Comparison of ENCODE assay signal across 11 cellular contexts in genomic region chrX:10725071-10725470, GRCh38.
A peak's percentile ranks its signal among the peaks of the same experiment; 100 is the strongest.
DNase-seq lines count a peak whose midpoint lies in the region; ATAC-seq, FAIRE-seq and TF ChIP-seq lines count a peak whose summit lies in the region.
"Had no signal": no experiment of that assay in that cellular context is flagged by ENCODE, and none has a peak within 500 bp of the region (broad histone marks: within the 10 kb centered on the region; RNA-seq: fewer than 3 reads in every experiment).

No MANE protein-coding gene starts in this region.

- no peak overlapping the region for H3K4me3 ChIP-seq in endodermal cell (ENCODE audit: low read length)
- no peak overlapping the region for H3K4me3 ChIP-seq in dorsolateral prefrontal cortex

- peak; percentile 64 for TF ChIP-seq CTCF in endodermal cell (conservative IDR thresholded peaks at IDR 0.05)
- peak in 20 of 56 donors; percentile 8 to 33 (median 18) for TF ChIP-seq CTCF in dorsolateral prefrontal cortex (IDR thresholded peaks at IDR 0.05 in 54 of 56, conservative IDR thresholded peaks at IDR 0.05 in 2 of 56; ENCODE audit: low read depth in 1 of 56, partially characterized antibody in 56 of 56)

- H3K4me1 Mint-ChIP-seq in endodermal cell, result no peaks in the 10 kb centered on the region

- WGBS in endodermal cell (ENCODE audit: insufficient coverage in 1 of 2, insufficient read length in 1 of 2), 2 experiments, result no CpG with 5 or more reads among the region's 3 CpGs

- H3K27ac Mint-ChIP-seq in endodermal cell, result no peak overlapping the region
- H3K27ac Mint-ChIP-seq: effector memory CD8-positive, alpha-beta T cell had no signal

- H3K27me3 Mint-ChIP-seq in endodermal cell (ENCODE audit: insufficient read depth), result no peaks in the 10 kb centered on the region
- H3K27me3 Mint-ChIP-seq: effector memory CD8-positive, alpha-beta T cell had no signal

- intact Hi-C loops in dorsolateral prefrontal cortex (cut with DNase I), result loop anchor here in 1 of 2 donors (5.0 kb wide), 1 partner anchor 538 kb away; no protein-coding TSS in a partner anchor

- H3K27ac ChIP-seq in endodermal cell (ENCODE audit: low read depth, low read length) (no peak overlapping the region), dorsolateral prefrontal cortex (no peak overlapping the region)

- no peak overlapping the region for H3K4me3 Mint-ChIP-seq in endodermal cell
- H3K4me3 Mint-ChIP-seq: effector memory CD8-positive, alpha-beta T cell had no signal

- H3K27me3 ChIP-seq in endodermal cell (ENCODE audit: control insufficient read depth, insufficient read depth, low read length, poor library complexity, severe bottlenecking) (no peaks in the 10 kb centered on the region), dorsolateral prefrontal cortex (peaks cover 0 to 52% (median 7%) of the 10 kb centered on the region in 45 donors)

- ATAC-seq in HG02759 (IDR thresholded peaks at IDR 0.05; ENCODE audit: unreplicated experiment), result no peak
- ATAC-seq: effector memory CD8-positive, alpha-beta T cell had no signal

- H3K4me1 ChIP-seq in endodermal cell (ENCODE audit: control insufficient read depth, insufficient read depth, low read length), result no peaks in the 10 kb centered on the region

- no peaks in the 10 kb centered on the region for H3K9me3 ChIP-seq in endodermal cell (ENCODE audit: control insufficient read depth, low read length)

- TF ChIP-seq POLR2A in GM12892 (IDR thresholded peaks at IDR 0.05; ENCODE audit: low read depth, low read length), result no peak

- H3K36me3 Mint-ChIP-seq in endodermal cell (ENCODE audit: low read depth), result no peaks in the 10 kb centered on the region

- peak; percentile 38 for FAIRE-seq in GM12892 (lab: Jason Lieb, UNC)

- peaks cover 29% of the 10 kb centered on the region for H3K9me3 Mint-ChIP-seq in endodermal cell
- H3K9me3 Mint-ChIP-seq: effector memory CD8-positive, alpha-beta T cell had no signal

- no peaks in the 10 kb centered on the region for H3K36me3 ChIP-seq in endodermal cell (ENCODE audit: control insufficient read depth, insufficient read depth, low read length)

- no peak overlapping the region for H3K9ac ChIP-seq in endodermal cell (ENCODE audit: extremely low read depth, low read length, poor library complexity, severe bottlenecking)

- DNase-seq in A172 (ENCODE audit: low spot score) (peak; percentile 11), GM12892 (ENCODE audit: insufficient read length) (no peak), NCI-H460 (ENCODE audit: extremely low read depth, low read depth) (peak; percentile 5), endodermal cell (no peak), NOMO-1 (lab: John Stamatoyannopoulos, UW; ENCODE audit: unreplicated experiment in 2 of 2) (no peak), dorsolateral prefrontal cortex (no peak)
- no peak for DNase-seq in stimulated activated CD4-positive, alpha-beta T cell treated with anti-CD3 and anti-CD28 coated beads, Interleukin-4, amount 100 ng/mL, for 4 hours
- DNase-seq: activated effector memory CD4-positive, alpha-beta T cell treated with Interleukin-2 at 50 U/mL for 16 hours; effector memory CD8-positive, alpha-beta T cell; NCI-H1694 had no signal

Comparison
In these comparisons a context has a peak if more than half of its experiments do, and no peak if none do; other contexts are left out.
1. DNase-seq: peak in A172 (single experiment) and NCI-H460 (single experiment); none in GM12892 (single experiment), endodermal cell (single experiment), stimulated activated CD4-positive, alpha-beta T cell treated with anti-CD3 and anti-CD28 coated beads, Interleukin-4, amount 100 ng/mL, for 4 hours (0 of 2), NOMO-1 (0 of 2) and dorsolateral prefrontal cortex (0 of 10).